Comparison of ENCODE assay signal across 8 cellular contexts in the genomic region with DNA sequence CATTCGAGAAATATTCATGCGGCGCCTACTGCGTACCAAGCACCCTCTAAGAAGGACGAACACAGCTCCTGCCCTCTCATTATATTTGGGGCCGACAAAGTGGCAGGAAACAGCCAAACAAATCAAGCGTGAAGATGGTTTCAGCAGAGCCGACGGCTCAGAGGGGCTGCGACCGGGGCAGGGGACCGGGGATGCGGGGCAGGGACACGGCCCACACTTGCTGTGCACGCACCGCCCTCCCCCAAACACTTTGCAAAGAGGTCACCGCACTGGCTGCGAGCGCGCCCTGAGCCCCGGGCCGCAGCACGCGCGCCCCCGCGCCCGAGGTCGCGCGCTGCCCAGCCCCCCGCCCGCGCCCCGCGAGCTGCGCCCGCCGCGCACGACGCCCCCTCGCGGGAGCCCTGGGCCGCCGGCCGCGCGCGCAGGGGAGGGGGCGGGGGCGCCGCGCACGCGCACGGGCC. TPM values are rescaled to one million over a fixed set of nuclear protein-coding genes. Genes with fewer than 3 reads are reported as not detected.
DNase-seq lines count a peak whose midpoint lies in the region; ATAC-seq and FAIRE-seq lines count a peak whose summit lies in the region.

No MANE protein-coding gene starts in this region.

- peak overlapping the region; percentile 7 for H2BK15ac ChIP-seq in neuronal stem cell (ENCODE audit: low read length)

- H3K79me1 ChIP-seq in neuronal stem cell (ENCODE audit: low read depth, low read length) = peaks cover 4% of the 10 kb centered on the region

- H3K27me3 Mint-ChIP-seq in IgD-negative memory B cell = peaks cover 10% of the 10 kb centered on the region

- H3K4me2 ChIP-seq in neuronal stem cell (ENCODE audit: insufficient read depth, low read length, poor library complexity, severe bottlenecking) = peak overlapping the region; percentile 77

- no peaks in the 10 kb centered on the region for H3K36me3 Mint-ChIP-seq in IgD-negative memory B cell

- peak overlapping the region; percentile 75 for H4K8ac ChIP-seq in neuronal stem cell (ENCODE audit: low read depth, low read length)

- peak overlapping the region in 1 of 3 donors; percentile 82 for H3K27ac Mint-ChIP-seq in IgD-negative memory B cell

- no peak overlapping the region for H3K14ac ChIP-seq in neuronal stem cell (ENCODE audit: low read length)

- H2BK120ac ChIP-seq in neuronal stem cell (ENCODE audit: low read depth, low read length) = no peak overlapping the region

- H2BK5ac ChIP-seq in neuronal stem cell (ENCODE audit: low read length) = peak overlapping the region; percentile 26

- ATAC-seq in HG02973 (IDR thresholded peaks at IDR 0.05; ENCODE audit: unreplicated experiment) = no peak

- peaks cover 20 to 27% (median 20%) of the 10 kb centered on the region in 3 donors for H3K4me1 Mint-ChIP-seq in IgD-negative memory B cell

- no peak overlapping the region for H3K27ac ChIP-seq in neuronal stem cell (replicated peaks; ENCODE audit: low read length)

- no peak overlapping the region for H4K91ac ChIP-seq in neuronal stem cell (ENCODE audit: low read depth, low read length, poor library complexity)

- peak overlapping the region; percentile 96 for H2AFZ ChIP-seq in neuronal stem cell (ENCODE audit: low read length)

- H3K9me3 Mint-ChIP-seq in IgD-negative memory B cell = no peaks in the 10 kb centered on the region

- H3K9ac ChIP-seq in neuronal stem cell (ENCODE audit: low read depth, low read length, poor library complexity) = peak overlapping the region; percentile 61

- H3K23ac ChIP-seq in neuronal stem cell (ENCODE audit: low read depth, low read length, poor library complexity) = peak overlapping the region; percentile 97

- H3K18ac ChIP-seq in neuronal stem cell (ENCODE audit: low read length) = peak overlapping the region; percentile 95

- no peak overlapping the region for H3K4ac ChIP-seq in neuronal stem cell (ENCODE audit: low read length)

- H3K27me3 ChIP-seq in neuronal stem cell (ENCODE audit: control insufficient read depth in 3 of 3, insufficient read depth in 3 of 3, low read depth in 1 of 3, low read length in 3 of 3) = peaks cover 0 to 5% (median 0%) of the 10 kb centered on the region in 3 experiments

- H2BK12ac ChIP-seq in neuronal stem cell (ENCODE audit: low read length) = no peak overlapping the region

- peaks cover 0 to 3% of the 10 kb centered on the region in 2 donors for H3K36me3 ChIP-seq in neuronal stem cell (replicated peaks in 1 of 2; ENCODE audit: control insufficient read depth in 2 of 2, insufficient read depth in 2 of 2, low read length in 2 of 2)

- WGBS in neuronal stem cell (ENCODE audit: extremely low coverage in 2 of 2, insufficient read length in 2 of 2, insufficient replicate concordance in 1 of 2), 2 donors = no CpG with 5 or more reads among the region's 57 CpGs

- H3K4me3 Mint-ChIP-seq in IgD-negative memory B cell = peak overlapping the region; percentile 84 to 96 (median 92)

- peaks cover 0 to 2% of the 10 kb centered on the region in 2 donors for H3K9me3 ChIP-seq in neuronal stem cell (replicated peaks in 1 of 2; ENCODE audit: control insufficient read depth in 2 of 2, insufficient read depth in 1 of 2, low read depth in 1 of 2, low read length in 2 of 2)

- H3K4me1 ChIP-seq in neuronal stem cell (ENCODE audit: control insufficient read depth in 2 of 2, insufficient read depth in 1 of 2, low read depth in 1 of 2, low read length in 2 of 2) = peaks cover 15 to 23% of the 10 kb centered on the region in 2 donors

- peak overlapping the region; percentile 92 to 99 for H3K4me3 ChIP-seq in neuronal stem cell (ENCODE audit: low read length in 2 of 2)

- FAIRE-seq in frontal cortex (lab: Jason Lieb, UNC) (no peak), RCC 7860 (lab: Jason Lieb, UNC) (no peak)

- peak; percentile 51 for DNase-seq in DMS53 (lab: John Stamatoyannopoulos, UW)
- DNase-seq in DMS53 treated with DMSO at 0.1 percent for 48 hours (lab: John Stamatoyannopoulos, UW; ENCODE audit: unreplicated experiment) = no peak
- peak; percentile 66 for DNase-seq in activated CD8-positive, alpha-beta memory T cell treated with anti-CD3 and anti-CD28 coated beads, Interleukin-2, amount 50 U/mL, for 48 hours
- DNase-seq in frontal cortex (ENCODE audit: low spot score in 2 of 2) = peak; percentile 92 to 93
- peak; percentile 62 for DNase-seq in neuronal stem cell (ENCODE audit: low spot score)
- DNase-seq in RCC 7860 (ENCODE audit: low spot score) = no peak

- H2AK5ac ChIP-seq in neuronal stem cell (ENCODE audit: low read depth, low read length) = peak overlapping the region; percentile 47

RNA-seq across cellular contexts. Expression of gene SYNGR1, which starts 0.3 kb away (rescaled TPM):
- 9.1 TPM for polyA plus RNA-seq in IgD-negative memory B cell
- 50.1 TPM for total RNA-seq in frontal cortex
- 27.7 TPM for polyA plus RNA-seq in neuronal stem cell (2013, experiment 1 of 2)
- 26.2 TPM for polyA plus RNA-seq in neuronal stem cell (2013, experiment 2 of 2)

RNA-seq across cellular contexts. Expression of gene RPL3, which starts 30.1 kb away (rescaled TPM):
- 4,030 TPM for polyA plus RNA-seq in IgD-negative memory B cell
- 1,897 TPM for total RNA-seq in frontal cortex
- polyA plus RNA-seq in neuronal stem cell (2013, experiment 1 of 2) = 3,109 TPM
- 3,051 TPM for polyA plus RNA-seq in neuronal stem cell (2013, experiment 2 of 2)

RNA-seq across cellular contexts. Expression of gene TAB1, which starts 50.0 kb away (rescaled TPM):
- polyA plus RNA-seq in IgD-negative memory B cell = 2.7 TPM
- total RNA-seq in frontal cortex = 15.1 TPM
- 25.7 TPM for polyA plus RNA-seq in neuronal stem cell (2013, experiment 1 of 2)
- polyA plus RNA-seq in neuronal stem cell (2013, experiment 2 of 2) = 24.2 TPM

Comparison
In these comparisons a context has a peak if more than half of its experiments do, and no peak if none do; other contexts are left out.
1. DNase-seq: peak in DMS53 (single experiment), activated CD8-positive, alpha-beta memory T cell treated with anti-CD3 and anti-CD28 coated beads, Interleukin-2, amount 50 U/mL, for 48 hours (single experiment), frontal cortex (2 of 2) and neuronal stem cell (single experiment); none in DMS53 treated with DMSO at 0.1 percent for 48 hours (single experiment) and RCC 7860 (single experiment).